In the genomic region with DNA sequence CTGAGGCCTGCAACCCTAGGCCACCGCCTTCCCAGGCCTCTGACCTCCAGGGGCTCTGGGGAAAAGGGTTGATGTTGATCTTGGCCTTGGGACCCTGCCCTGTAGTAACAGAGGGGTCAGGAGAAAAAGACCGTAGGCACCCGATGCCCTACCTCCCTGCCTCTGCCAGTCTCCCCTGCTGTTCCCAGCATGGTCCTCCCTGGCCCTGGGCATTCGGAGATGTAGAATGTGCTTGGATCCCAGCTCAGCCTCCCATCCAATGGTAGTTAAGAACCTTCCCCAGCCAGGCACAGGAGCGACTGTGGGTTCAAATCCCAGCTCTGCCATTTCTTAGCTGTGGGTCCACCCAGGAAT, we compare ENCODE assay signal across 14 cellular contexts.
DNase-seq lines count a peak whose midpoint lies in the region; ATAC-seq and TF ChIP-seq lines count a peak whose summit lies in the region.
"Had no signal": no experiment of that assay in that cellular context is flagged by ENCODE, and none has a peak within 500 bp of the region (broad histone marks: within the 10 kb centered on the region; RNA-seq: fewer than 3 reads in every experiment).

No MANE protein-coding gene starts in this region.

- H3K27ac ChIP-seq in mammary epithelial cell (ENCODE audit: insufficient read depth, low read depth, low read length) = no peak overlapping the region
- H3K27ac ChIP-seq: uterus had no signal

- intact Hi-C loops in mammary epithelial cell (cut with micrococcal nuclease) = loop anchor here (10.0 kb wide), 1 partner anchor 246 kb away; no protein-coding TSS in a partner anchor
- intact Hi-C loops in MCF 10A (cut with micrococcal nuclease) = loop anchor here (5.0 kb wide), 1 partner anchor 248 kb away; no protein-coding TSS in a partner anchor

- no peak overlapping the region for H3K27ac Mint-ChIP-seq in MCF 10A (ENCODE audit: low read depth, unreplicated experiment)
- H3K27ac Mint-ChIP-seq in central memory CD8-positive, alpha-beta T cell (ENCODE audit: low read depth) = peak overlapping the region; percentile 79
- peak overlapping the region; percentile 20 for H3K27ac Mint-ChIP-seq in stimulated activated naive B cell treated with anti-CD40 and anti-IgM and Interleukin-4, amounts not matched to agents 10 μg/mL and 1 μg/mL and 100 μg/mL, for 72 hours

- 90% methylated on average over 4 of the region's 5 CpGs for WGBS in mammary epithelial cell (ENCODE audit: low coverage, missing lambda C conversion rate)

- TF ChIP-seq CTCF in mammary epithelial cell (conservative IDR thresholded peaks at IDR 0.05 in 1 of 2, IDR thresholded peaks at IDR 0.05 in 1 of 2; ENCODE audit: extremely low read depth in 1 of 2, insufficient read depth in 1 of 2, low read depth in 1 of 2, low read length in 2 of 2) (no peak), MCF 10A (IDR thresholded peaks at IDR 0.05; ENCODE audit: unreplicated experiment) (no peak), Loucy (conservative IDR thresholded peaks at IDR 0.05; ENCODE audit: low read length) (no peak)

- no peaks in the 10 kb centered on the region for H3K36me3 Mint-ChIP-seq in MCF 10A (ENCODE audit: insufficient read depth, unreplicated experiment)
- peaks cover 1% of the 10 kb centered on the region for H3K36me3 Mint-ChIP-seq in central memory CD8-positive, alpha-beta T cell (ENCODE audit: insufficient read depth)
- no peaks in the 10 kb centered on the region for H3K36me3 Mint-ChIP-seq in stimulated activated naive B cell treated with anti-CD40 and anti-IgM and Interleukin-4, amounts not matched to agents 10 μg/mL and 1 μg/mL and 100 μg/mL, for 72 hours

- H3K4me3 ChIP-seq in mammary epithelial cell (replicated peaks in 1 of 3; ENCODE audit: insufficient read depth in 1 of 3, low read depth in 2 of 3, low read length in 3 of 3) = no peak overlapping the region
- H3K4me3 ChIP-seq in Loucy (ENCODE audit: low read length, poor library complexity, severe bottlenecking) = peak overlapping the region; percentile 68
- H3K4me3 ChIP-seq: mucosa of descending colon, uterus had no signal

- no peak overlapping the region for H3K4me2 ChIP-seq in mammary epithelial cell (ENCODE audit: insufficient read depth, low read depth, low read length)
- H3K4me2 ChIP-seq in Loucy (ENCODE audit: low read depth, low read length, poor library complexity, severe bottlenecking) = peak overlapping the region; percentile 86

- dilution Hi-C loops in mammary epithelial cell (cut with HindIII; ENCODE audit: low sequenced_read_pairs) = no loop called here

- no peaks in the 10 kb centered on the region for H3K9me3 Mint-ChIP-seq in MCF 10A (ENCODE audit: unreplicated experiment)
- H3K9me3 Mint-ChIP-seq in central memory CD8-positive, alpha-beta T cell = no peaks in the 10 kb centered on the region
- no peaks in the 10 kb centered on the region for H3K9me3 Mint-ChIP-seq in stimulated activated naive B cell treated with anti-CD40 and anti-IgM and Interleukin-4, amounts not matched to agents 10 μg/mL and 1 μg/mL and 100 μg/mL, for 72 hours

- DNase-seq in mammary epithelial cell (no peak), MCF 10A (ENCODE audit: unreplicated experiment) (no peak), OCI-M1 (lab: John Stamatoyannopoulos, UW) (no peak), medulla oblongata (ENCODE audit: extremely low spot score) (no peak)
- DNase-seq in central memory CD8-positive, alpha-beta T cell (ENCODE audit: low spot score in 2 of 2) = no peak
- DNase-seq in stimulated activated naive B cell treated with anti-CD40 and anti-IgM and Interleukin-4, amounts not matched to agents 10 μg/mL and 1 μg/mL and 100 μg/mL, for 72 hours = no peak
- DNase-seq: DMS79, HCEC 1CT, kidney, NCI-H1436, uterus had no signal

- H3K36me3 ChIP-seq in mammary epithelial cell (ENCODE audit: insufficient read depth, low read length) = no peaks in the 10 kb centered on the region
- H3K36me3 ChIP-seq in Loucy (ENCODE audit: insufficient read depth, low read length) = no peaks in the 10 kb centered on the region
- H3K36me3 ChIP-seq: uterus had no signal

- CTCF ChIA-PET in mammary epithelial cell (lab: Charles Lee; ENCODE audit: low non-redundant PET) = no interaction called here
- CTCF ChIA-PET in MCF 10A (lab: Yijun Ruan, JAX) = interaction anchor here (0.6 to 1.4 kb wide), 2 partner anchors 36 to 432 kb away, joined by 3 read pairs; no protein-coding TSS in a partner anchor

- H4K20me1 ChIP-seq in mammary epithelial cell (ENCODE audit: insufficient read depth, low read length) = no peaks in the 10 kb centered on the region
- no peaks in the 10 kb centered on the region for H4K20me1 ChIP-seq in Loucy (ENCODE audit: insufficient read depth, low read length, poor library complexity, severe bottlenecking)

- no peak overlapping the region for H3K4me3 Mint-ChIP-seq in MCF 10A (ENCODE audit: unreplicated experiment)
- peak overlapping the region; percentile 63 for H3K4me3 Mint-ChIP-seq in central memory CD8-positive, alpha-beta T cell
- no peak overlapping the region for H3K4me3 Mint-ChIP-seq in stimulated activated naive B cell treated with anti-CD40 and anti-IgM and Interleukin-4, amounts not matched to agents 10 μg/mL and 1 μg/mL and 100 μg/mL, for 72 hours

- BruUV-seq in mammary epithelial cell (replicated peaks; lab: Mats Ljungman, UMichigan) = no TSS peak
- no TSS peak for BruUV-seq in MCF 10A (replicated peaks; lab: Mats Ljungman, UMichigan)

- H3K9me3 ChIP-seq in mammary epithelial cell (replicated peaks; ENCODE audit: insufficient read depth, low read length) (no peaks in the 10 kb centered on the region), Loucy (ENCODE audit: insufficient read depth, low read depth, low read length) (no peaks in the 10 kb centered on the region)
- H3K9me3 ChIP-seq: mucosa of descending colon, uterus had no signal

- H3K27me3 ChIP-seq in mammary epithelial cell (ENCODE audit: insufficient read depth, low read length) = no peaks in the 10 kb centered on the region
- no peaks in the 10 kb centered on the region for H3K27me3 ChIP-seq in Loucy (ENCODE audit: insufficient read depth, low read length, poor library complexity, severe bottlenecking)
- H3K27me3 ChIP-seq: uterus had no signal

- no peak overlapping the region for H3K9ac ChIP-seq in mammary epithelial cell (ENCODE audit: insufficient read depth, low read length)
- H3K9ac ChIP-seq in Loucy (ENCODE audit: low read depth, low read length, poor library complexity, severe bottlenecking) = peak overlapping the region; percentile 87

- H2AFZ ChIP-seq in mammary epithelial cell (ENCODE audit: low read depth, low read length) = peak overlapping the region; percentile 5
- no peak overlapping the region; the same call in 1 of the 2 replicates for H2AFZ ChIP-seq in Loucy (ENCODE audit: low read length)

- ATAC-seq in central memory CD8-positive, alpha-beta T cell (replicated peaks; ENCODE audit: extremely low read depth, poor library complexity, severe bottlenecking) = no peak
- peak in 1 of 2 donors; percentile 11 for ATAC-seq in stimulated activated naive B cell treated with anti-CD40 and anti-IgM and Interleukin-4, amounts not matched to agents 10 μg/mL and 1 μg/mL and 100 μg/mL, for 72 hours (replicated peaks)
- ATAC-seq in HG02981 (IDR thresholded peaks at IDR 0.05; ENCODE audit: unreplicated experiment) = no peak
- ATAC-seq: mucosa of descending colon had no signal

- peaks cover 12% of the 10 kb centered on the region; the same call in 1 of the 2 replicates for H3F3A ChIP-seq in Loucy (ENCODE audit: low read depth)

- H3K4me1 ChIP-seq in mammary epithelial cell (ENCODE audit: insufficient read depth, low read length) (peaks cover 4% of the 10 kb centered on the region), Loucy (ENCODE audit: insufficient read depth, low read length, poor library complexity, severe bottlenecking) (peaks cover 48% of the 10 kb centered on the region)

- peaks cover 15% of the 10 kb centered on the region for H3K4me1 Mint-ChIP-seq in MCF 10A (ENCODE audit: insufficient read depth, unreplicated experiment)
- H3K4me1 Mint-ChIP-seq in central memory CD8-positive, alpha-beta T cell = peaks cover 28% of the 10 kb centered on the region
- H3K4me1 Mint-ChIP-seq in stimulated activated naive B cell treated with anti-CD40 and anti-IgM and Interleukin-4, amounts not matched to agents 10 μg/mL and 1 μg/mL and 100 μg/mL, for 72 hours = peaks cover 27 to 31% of the 10 kb centered on the region in 2 donors

- H3K9me2 ChIP-seq in Loucy (replicated peaks; ENCODE audit: low read depth, low read length) = no peaks in the 10 kb centered on the region

- no peaks in the 10 kb centered on the region for H3K79me2 ChIP-seq in mammary epithelial cell (ENCODE audit: insufficient read depth, low read length)
- peaks cover 13% of the 10 kb centered on the region; the same call in 1 of the 2 replicates for H3K79me2 ChIP-seq in Loucy (ENCODE audit: insufficient read depth, low read length)

- POLR2A ChIA-PET in MCF 10A (lab: Yijun Ruan, JAX) = no interaction called here

- in situ Hi-C loops in mammary epithelial cell (cut with MboI; ENCODE audit: low sequenced_read_pairs in 2 of 2) = no loop called here

- H3K27me3 Mint-ChIP-seq in MCF 10A (ENCODE audit: insufficient read depth, unreplicated experiment) = peaks cover 6% of the 10 kb centered on the region
- peaks cover 23% of the 10 kb centered on the region for H3K27me3 Mint-ChIP-seq in central memory CD8-positive, alpha-beta T cell
- peaks cover 45 to 54% of the 10 kb centered on the region in 2 donors for H3K27me3 Mint-ChIP-seq in stimulated activated naive B cell treated with anti-CD40 and anti-IgM and Interleukin-4, amounts not matched to agents 10 μg/mL and 1 μg/mL and 100 μg/mL, for 72 hours
